Comparison of ENCODE assay signal across 8 cellular contexts in the genomic region with DNA sequence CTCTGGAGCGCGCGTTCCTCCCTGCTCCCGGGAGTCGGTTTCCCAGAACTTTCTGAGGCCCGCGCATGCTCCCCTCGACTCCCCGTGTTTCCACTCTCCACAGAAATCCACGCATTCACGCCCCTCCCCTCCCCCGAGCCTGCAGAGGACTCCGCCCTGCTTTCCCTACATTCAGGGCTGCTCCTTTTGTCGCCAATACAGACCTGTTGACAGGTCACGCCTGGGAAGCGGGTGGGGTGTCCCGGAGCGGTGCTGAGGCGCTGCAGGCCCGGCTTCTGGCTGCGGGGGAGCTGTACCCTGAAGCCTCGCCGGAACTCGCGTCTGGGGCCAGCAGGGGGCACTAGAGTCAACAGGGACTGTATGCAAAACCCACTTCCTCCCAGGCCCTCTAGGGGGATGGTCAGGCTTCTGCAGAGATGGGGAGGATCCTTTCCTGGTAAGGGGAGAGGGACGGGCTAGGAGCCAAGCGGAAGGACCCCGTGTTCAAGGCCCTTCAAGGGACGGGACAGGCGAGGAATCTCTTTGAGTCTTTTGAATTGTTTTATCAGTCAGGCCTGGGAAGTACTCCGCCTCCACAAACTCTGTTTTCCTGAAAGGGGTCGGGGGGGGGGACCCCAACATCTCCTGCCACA. TPM values are rescaled to one million over a fixed set of nuclear protein-coding genes. Genes with fewer than 3 reads are reported as not detected.
DNase-seq lines count a peak whose midpoint lies in the region; ATAC-seq, FAIRE-seq and TF ChIP-seq lines count a peak whose summit lies in the region.
"Had no signal": no experiment of that assay in that cellular context is flagged by ENCODE, and none has a peak within 500 bp of the region (broad histone marks: within the 10 kb centered on the region; RNA-seq: fewer than 3 reads in every experiment).

A gene with protein sequence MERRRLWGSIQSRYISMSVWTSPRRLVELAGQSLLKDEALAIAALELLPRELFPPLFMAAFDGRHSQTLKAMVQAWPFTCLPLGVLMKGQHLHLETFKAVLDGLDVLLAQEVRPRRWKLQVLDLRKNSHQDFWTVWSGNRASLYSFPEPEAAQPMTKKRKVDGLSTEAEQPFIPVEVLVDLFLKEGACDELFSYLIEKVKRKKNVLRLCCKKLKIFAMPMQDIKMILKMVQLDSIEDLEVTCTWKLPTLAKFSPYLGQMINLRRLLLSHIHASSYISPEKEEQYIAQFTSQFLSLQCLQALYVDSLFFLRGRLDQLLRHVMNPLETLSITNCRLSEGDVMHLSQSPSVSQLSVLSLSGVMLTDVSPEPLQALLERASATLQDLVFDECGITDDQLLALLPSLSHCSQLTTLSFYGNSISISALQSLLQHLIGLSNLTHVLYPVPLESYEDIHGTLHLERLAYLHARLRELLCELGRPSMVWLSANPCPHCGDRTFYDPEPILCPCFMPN (minus strand): TSS at position 294 of the 632 bp plus-strand sequence. CDS start 2,433 bp downstream, outside the sequence.

- DNase-seq in GM12892 (ENCODE audit: insufficient read length) (peak; percentile 79), NCI-H1436 treated with DMSO at 0.1 percent for 48 hours (lab: John Stamatoyannopoulos, UW) (peak; percentile 56), T-cell (peak; percentile 15 to 76 (median 60)), kidney tubule cell (ENCODE audit: low spot score) (peak; percentile 80)
- peak; percentile 84 for DNase-seq in activated naive CD8-positive, alpha-beta T cell treated with anti-CD3 and anti-CD28 coated beads for 36 hours
- DNase-seq in stimulated activated CD8-positive, alpha-beta memory T cell treated with anti-CD3 and anti-CD28 coated beads, Interleukin-15, amount 100 ng/mL, for 24 hours (ENCODE audit: low read depth), result peak; percentile 58

- peak; percentile 50 to 75 (median 64) for ATAC-seq in T-cell (replicated peaks in 1 of 4)
- no peak for ATAC-seq in HG03108 (IDR thresholded peaks at IDR 0.05; ENCODE audit: unreplicated experiment)

- no peak for TF ChIP-seq POLR2A in GM12892 (IDR thresholded peaks at IDR 0.05; ENCODE audit: low read depth, low read length)

- no peak for FAIRE-seq in GM12892 (lab: Jason Lieb, UNC)
- FAIRE-seq: frontal cortex had no signal

- no peak within 1 kb of the TSS for H3K4me3 Mint-ChIP-seq in T-cell
- H3K4me3 Mint-ChIP-seq in activated naive CD8-positive, alpha-beta T cell treated with anti-CD3 and anti-CD28 coated beads for 36 hours, result no peak within 1 kb of the TSS

- CTCF ChIA-PET in T-cell (lab: Charles Lee), result no interaction called here

- POLR2A ChIA-PET in T-cell (lab: Charles Lee), result no interaction called here

- H3K27ac Mint-ChIP-seq in T-cell, result no peak within 1 kb of the TSS
- H3K27ac Mint-ChIP-seq in activated naive CD8-positive, alpha-beta T cell treated with anti-CD3 and anti-CD28 coated beads for 36 hours, result no peak within 1 kb of the TSS

- H3K27me3 Mint-ChIP-seq in T-cell, result no peaks in the 10 kb centered on the region
- H3K27me3 Mint-ChIP-seq in activated naive CD8-positive, alpha-beta T cell treated with anti-CD3 and anti-CD28 coated beads for 36 hours, result no peaks in the 10 kb centered on the region

- no peaks in the 10 kb centered on the region for H3K36me3 Mint-ChIP-seq in T-cell
- no peaks in the 10 kb centered on the region for H3K36me3 Mint-ChIP-seq in activated naive CD8-positive, alpha-beta T cell treated with anti-CD3 and anti-CD28 coated beads for 36 hours

- H3K4me1 Mint-ChIP-seq in T-cell, result peaks cover 0 to 4% (median 4%) of the 10 kb centered on the region in 3 donors
- H3K4me1 Mint-ChIP-seq in activated naive CD8-positive, alpha-beta T cell treated with anti-CD3 and anti-CD28 coated beads for 36 hours, result peaks cover 2% of the 10 kb centered on the region

- no peaks in the 10 kb centered on the region for H3K9me3 Mint-ChIP-seq in T-cell
- H3K9me3 Mint-ChIP-seq in activated naive CD8-positive, alpha-beta T cell treated with anti-CD3 and anti-CD28 coated beads for 36 hours, result no peaks in the 10 kb centered on the region

RNA-seq across cellular contexts. Expression of the gene that starts here (rescaled TPM):
- 2.1 TPM for polyA plus RNA-seq in GM12892 (2012; ENCODE audit: missing spikeins)
- 1 to 10 TPM in 3 of 5 donors, not detected in 2; 1.7 to 2.7 (median 2.0) TPM for total RNA-seq in T-cell
- total RNA-seq in activated naive CD8-positive, alpha-beta T cell treated with anti-CD3 and anti-CD28 coated beads for 36 hours, result not detected
- total RNA-seq: frontal cortex had no signal

Comparison
In these comparisons a context has a peak if more than half of its experiments do, and no peak if none do; other contexts are left out.
1. Peak in DNase-seq in activated naive CD8-positive, alpha-beta T cell treated with anti-CD3 and anti-CD28 coated beads for 36 hours; RNA of the gene not detected or under 1 TPM.